In the genomic region with DNA sequence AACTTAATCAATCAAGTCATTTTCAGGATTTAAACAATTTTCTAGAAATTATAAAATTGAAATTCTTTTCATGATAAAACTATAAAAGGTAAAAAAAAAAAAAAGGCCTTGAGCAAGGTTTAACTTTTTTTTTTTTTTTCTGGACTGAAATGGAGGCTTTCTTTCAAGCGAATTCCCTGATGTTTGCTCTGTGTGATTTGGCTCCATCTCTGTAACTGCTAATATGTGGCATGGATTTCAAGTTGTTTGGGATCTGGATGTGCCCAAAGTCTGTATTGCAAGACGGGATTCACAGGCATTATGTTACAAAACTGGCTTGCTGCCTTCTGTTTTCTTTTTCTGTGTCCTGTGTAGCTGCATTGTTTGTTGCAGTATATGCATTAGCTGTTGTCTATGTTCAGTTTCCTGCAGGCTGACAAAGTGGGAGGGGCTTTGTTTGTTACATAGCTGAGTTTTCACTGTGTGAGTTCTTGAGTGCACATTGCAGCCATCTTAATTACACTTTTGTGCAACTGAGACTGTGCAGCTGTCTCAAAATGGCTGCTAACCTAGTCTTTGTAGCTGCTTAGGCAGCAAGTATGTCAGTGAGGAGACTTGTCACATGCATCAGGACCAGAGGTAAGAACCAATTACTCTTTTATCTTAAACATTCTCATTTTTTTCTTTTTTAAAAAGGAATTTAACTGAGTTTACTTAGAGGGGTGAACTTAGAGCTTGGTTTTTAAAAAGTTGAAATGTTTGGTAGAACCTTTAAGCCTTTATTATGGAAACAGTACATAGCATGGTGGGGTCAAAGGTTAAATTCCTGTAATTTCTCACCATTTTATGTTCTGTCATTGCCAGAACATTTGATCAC, we compare ENCODE assay signal across 2 cellular contexts.
TF ChIP-seq lines count a peak whose summit lies in the region.

No MANE protein-coding gene starts in this region.

TF ChIP-seq in HEK293, 187 proteins besides CTCF, POLR2A, EP300 and RAD21 (continued from another document and continues in another):
- TF ChIP-seq, protein P1, sequence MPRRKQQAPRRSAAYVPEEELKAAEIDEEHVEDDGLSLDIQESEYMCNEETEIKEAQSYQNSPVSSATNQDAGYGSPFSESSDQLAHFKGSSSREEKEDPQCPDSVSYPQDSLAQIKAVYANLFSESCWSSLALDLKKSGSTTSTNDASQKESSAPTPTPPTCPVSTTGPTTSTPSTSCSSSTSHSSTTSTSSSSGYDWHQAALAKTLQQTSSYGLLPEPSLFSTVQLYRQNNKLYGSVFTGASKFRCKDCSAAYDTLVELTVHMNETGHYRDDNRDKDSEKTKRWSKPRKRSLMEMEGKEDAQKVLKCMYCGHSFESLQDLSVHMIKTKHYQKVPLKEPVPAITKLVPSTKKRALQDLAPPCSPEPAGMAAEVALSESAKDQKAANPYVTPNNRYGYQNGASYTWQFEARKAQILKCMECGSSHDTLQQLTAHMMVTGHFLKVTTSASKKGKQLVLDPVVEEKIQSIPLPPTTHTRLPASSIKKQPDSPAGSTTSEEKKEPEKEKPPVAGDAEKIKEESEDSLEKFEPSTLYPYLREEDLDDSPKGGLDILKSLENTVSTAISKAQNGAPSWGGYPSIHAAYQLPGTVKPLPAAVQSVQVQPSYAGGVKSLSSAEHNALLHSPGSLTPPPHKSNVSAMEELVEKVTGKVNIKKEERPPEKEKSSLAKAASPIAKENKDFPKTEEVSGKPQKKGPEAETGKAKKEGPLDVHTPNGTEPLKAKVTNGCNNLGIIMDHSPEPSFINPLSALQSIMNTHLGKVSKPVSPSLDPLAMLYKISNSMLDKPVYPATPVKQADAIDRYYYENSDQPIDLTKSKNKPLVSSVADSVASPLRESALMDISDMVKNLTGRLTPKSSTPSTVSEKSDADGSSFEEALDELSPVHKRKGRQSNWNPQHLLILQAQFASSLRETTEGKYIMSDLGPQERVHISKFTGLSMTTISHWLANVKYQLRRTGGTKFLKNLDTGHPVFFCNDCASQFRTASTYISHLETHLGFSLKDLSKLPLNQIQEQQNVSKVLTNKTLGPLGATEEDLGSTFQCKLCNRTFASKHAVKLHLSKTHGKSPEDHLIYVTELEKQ (tag by site-specific recombination; IDR thresholded peaks at IDR 0.05; ENCODE audit: borderline replicate concordance) = no peak
- TF ChIP-seq ZNF10 (tag by site-specific recombination; IDR thresholded peaks at IDR 0.05) (no peak), ZBTB20 (tag by site-specific recombination; IDR thresholded peaks at IDR 0.05) (no peak), ZBTB48 (tag by site-specific recombination; IDR thresholded peaks at IDR 0.05) (no peak), ZFHX2 (tag by site-specific recombination; conservative IDR thresholded peaks at IDR 0.05) (no peak), ZNF660 (tag by site-specific recombination; IDR thresholded peaks at IDR 0.05) (0 out of 2 replicates have a peak, but pooled peaks have one; percentile 40), KLF10 (tag by site-specific recombination; IDR thresholded peaks at IDR 0.05) (no peak), ZNF362 (tag by site-specific recombination; IDR thresholded peaks at IDR 0.05) (peak; percentile 42; the same call in 1 of the 2 replicates), ZNF561 (tag by site-specific recombination; IDR thresholded peaks at IDR 0.05; ENCODE audit: borderline replicate concordance) (no peak), ZNF76 (tag by site-specific recombination; IDR thresholded peaks at IDR 0.05; ENCODE audit: borderline replicate concordance, low read depth) (0 out of 2 replicates have a peak, but pooled peaks have one; percentile 29), ZNF280D (tag by site-specific recombination; IDR thresholded peaks at IDR 0.05) (0 out of 2 replicates have a peak, but pooled peaks have one; percentile 89), ZNF549 (tag by site-specific recombination; IDR thresholded peaks at IDR 0.05) (no peak), ZNF530 (tag by site-specific recombination; IDR thresholded peaks at IDR 0.05; ENCODE audit: low read depth) (no peak)

TF ChIP-seq in K562, 482 proteins besides CTCF, POLR2A, EP300 and RAD21 (continued from another document and continues in another):
- TF ChIP-seq, protein P2, sequence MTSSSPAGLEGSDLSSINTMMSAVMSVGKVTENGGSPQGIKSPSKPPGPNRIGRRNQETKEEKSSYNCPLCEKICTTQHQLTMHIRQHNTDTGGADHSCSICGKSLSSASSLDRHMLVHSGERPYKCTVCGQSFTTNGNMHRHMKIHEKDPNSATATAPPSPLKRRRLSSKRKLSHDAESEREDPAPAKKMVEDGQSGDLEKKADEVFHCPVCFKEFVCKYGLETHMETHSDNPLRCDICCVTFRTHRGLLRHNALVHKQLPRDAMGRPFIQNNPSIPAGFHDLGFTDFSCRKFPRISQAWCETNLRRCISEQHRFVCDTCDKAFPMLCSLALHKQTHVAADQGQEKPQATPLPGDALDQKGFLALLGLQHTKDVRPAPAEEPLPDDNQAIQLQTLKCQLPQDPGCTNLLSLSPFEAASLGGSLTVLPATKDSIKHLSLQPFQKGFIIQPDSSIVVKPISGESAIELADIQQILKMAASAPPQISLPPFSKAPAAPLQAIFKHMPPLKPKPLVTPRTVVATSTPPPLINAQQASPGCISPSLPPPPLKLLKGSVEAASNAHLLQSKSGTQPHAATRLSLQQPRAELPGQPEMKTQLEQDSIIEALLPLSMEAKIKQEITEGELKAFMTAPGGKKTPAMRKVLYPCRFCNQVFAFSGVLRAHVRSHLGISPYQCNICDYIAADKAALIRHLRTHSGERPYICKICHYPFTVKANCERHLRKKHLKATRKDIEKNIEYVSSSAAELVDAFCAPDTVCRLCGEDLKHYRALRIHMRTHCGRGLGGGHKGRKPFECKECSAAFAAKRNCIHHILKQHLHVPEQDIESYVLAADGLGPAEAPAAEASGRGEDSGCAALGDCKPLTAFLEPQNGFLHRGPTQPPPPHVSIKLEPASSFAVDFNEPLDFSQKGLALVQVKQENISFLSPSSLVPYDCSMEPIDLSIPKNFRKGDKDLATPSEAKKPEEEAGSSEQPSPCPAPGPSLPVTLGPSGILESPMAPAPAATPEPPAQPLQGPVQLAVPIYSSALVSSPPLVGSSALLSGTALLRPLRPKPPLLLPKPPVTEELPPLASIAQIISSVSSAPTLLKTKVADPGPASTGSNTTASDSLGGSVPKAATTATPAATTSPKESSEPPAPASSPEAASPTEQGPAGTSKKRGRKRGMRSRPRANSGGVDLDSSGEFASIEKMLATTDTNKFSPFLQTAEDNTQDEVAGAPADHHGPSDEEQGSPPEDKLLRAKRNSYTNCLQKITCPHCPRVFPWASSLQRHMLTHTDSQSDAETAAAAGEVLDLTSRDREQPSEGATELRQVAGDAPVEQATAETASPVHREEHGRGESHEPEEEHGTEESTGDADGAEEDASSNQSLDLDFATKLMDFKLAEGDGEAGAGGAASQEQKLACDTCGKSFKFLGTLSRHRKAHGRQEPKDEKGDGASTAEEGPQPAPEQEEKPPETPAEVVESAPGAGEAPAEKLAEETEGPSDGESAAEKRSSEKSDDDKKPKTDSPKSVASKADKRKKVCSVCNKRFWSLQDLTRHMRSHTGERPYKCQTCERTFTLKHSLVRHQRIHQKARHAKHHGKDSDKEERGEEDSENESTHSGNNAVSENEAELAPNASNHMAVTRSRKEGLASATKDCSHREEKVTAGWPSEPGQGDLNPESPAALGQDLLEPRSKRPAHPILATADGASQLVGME (CRISPR knock-in tag; IDR thresholded peaks at IDR 0.05) = no peak
- TF ChIP-seq, protein P3, sequence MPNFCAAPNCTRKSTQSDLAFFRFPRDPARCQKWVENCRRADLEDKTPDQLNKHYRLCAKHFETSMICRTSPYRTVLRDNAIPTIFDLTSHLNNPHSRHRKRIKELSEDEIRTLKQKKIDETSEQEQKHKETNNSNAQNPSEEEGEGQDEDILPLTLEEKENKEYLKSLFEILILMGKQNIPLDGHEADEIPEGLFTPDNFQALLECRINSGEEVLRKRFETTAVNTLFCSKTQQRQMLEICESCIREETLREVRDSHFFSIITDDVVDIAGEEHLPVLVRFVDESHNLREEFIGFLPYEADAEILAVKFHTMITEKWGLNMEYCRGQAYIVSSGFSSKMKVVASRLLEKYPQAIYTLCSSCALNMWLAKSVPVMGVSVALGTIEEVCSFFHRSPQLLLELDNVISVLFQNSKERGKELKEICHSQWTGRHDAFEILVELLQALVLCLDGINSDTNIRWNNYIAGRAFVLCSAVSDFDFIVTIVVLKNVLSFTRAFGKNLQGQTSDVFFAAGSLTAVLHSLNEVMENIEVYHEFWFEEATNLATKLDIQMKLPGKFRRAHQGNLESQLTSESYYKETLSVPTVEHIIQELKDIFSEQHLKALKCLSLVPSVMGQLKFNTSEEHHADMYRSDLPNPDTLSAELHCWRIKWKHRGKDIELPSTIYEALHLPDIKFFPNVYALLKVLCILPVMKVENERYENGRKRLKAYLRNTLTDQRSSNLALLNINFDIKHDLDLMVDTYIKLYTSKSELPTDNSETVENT (CRISPR knock-in tag; IDR thresholded peaks at IDR 0.05) = no peak
- TF ChIP-seq ZBTB2 (IDR thresholded peaks at IDR 0.05) (no peak), ZNF76 (CRISPR knock-in tag; IDR thresholded peaks at IDR 0.05; ENCODE audit: borderline replicate concordance) (no peak), RBFOX2 (IDR thresholded peaks at IDR 0.05; ENCODE audit: low read depth, low read length) (0 out of 2 replicates have a peak, but pooled peaks have one; percentile 14), GABPB2 (CRISPR knock-in tag; conservative IDR thresholded peaks at IDR 0.05) (no peak), ZNF224 (CRISPR knock-in tag; IDR thresholded peaks at IDR 0.05) (no peak), GABPB1 (CRISPR knock-in tag; IDR thresholded peaks at IDR 0.05) (no peak), MYC (IDR thresholded peaks at IDR 0.05; ENCODE audit: low read depth, low read length) (peak; percentile 42; the same call in 1 of the 2 replicates), MYC (CRISPR knock-in tag; IDR thresholded peaks at IDR 0.05; ENCODE audit: borderline replicate concordance, low read depth) (no peak), TCF7 (IDR thresholded peaks at IDR 0.05; ENCODE audit: borderline replicate concordance) (no peak), NELFE (IDR thresholded peaks at IDR 0.05; ENCODE audit: insufficient read depth, insufficient read length) (no peak), NEUROD1 (IDR thresholded peaks at IDR 0.05; ENCODE audit: borderline replicate concordance, low read depth, low read length, partially characterized antibody) (peak; percentile 94), ZBTB7A (IDR thresholded peaks at IDR 0.05; ENCODE audit: borderline replicate concordance, control insufficient read depth, low read depth, low read length) (no peak), HDAC3 (IDR thresholded peaks at IDR 0.05; ENCODE audit: borderline replicate concordance, partially characterized antibody) (peak; percentile 50), E2F3 (CRISPR knock-in tag; IDR thresholded peaks at IDR 0.05) (no peak), MAX (CRISPR knock-in tag; IDR thresholded peaks at IDR 0.05) (no peak)
- TF ChIP-seq, protein P4, sequence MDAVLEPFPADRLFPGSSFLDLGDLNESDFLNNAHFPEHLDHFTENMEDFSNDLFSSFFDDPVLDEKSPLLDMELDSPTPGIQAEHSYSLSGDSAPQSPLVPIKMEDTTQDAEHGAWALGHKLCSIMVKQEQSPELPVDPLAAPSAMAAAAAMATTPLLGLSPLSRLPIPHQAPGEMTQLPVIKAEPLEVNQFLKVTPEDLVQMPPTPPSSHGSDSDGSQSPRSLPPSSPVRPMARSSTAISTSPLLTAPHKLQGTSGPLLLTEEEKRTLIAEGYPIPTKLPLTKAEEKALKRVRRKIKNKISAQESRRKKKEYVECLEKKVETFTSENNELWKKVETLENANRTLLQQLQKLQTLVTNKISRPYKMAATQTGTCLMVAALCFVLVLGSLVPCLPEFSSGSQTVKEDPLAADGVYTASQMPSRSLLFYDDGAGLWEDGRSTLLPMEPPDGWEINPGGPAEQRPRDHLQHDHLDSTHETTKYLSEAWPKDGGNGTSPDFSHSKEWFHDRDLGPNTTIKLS (IDR thresholded peaks at IDR 0.05; ENCODE audit: borderline replicate concordance, low read depth) = peak; percentile 48; the same call in 1 of the 2 replicates
- TF ChIP-seq, protein P1 (CRISPR knock-in tag; IDR thresholded peaks at IDR 0.05) = no peak
